22 cellular contexts compared by ENCODE assay signal in the genomic region with DNA sequence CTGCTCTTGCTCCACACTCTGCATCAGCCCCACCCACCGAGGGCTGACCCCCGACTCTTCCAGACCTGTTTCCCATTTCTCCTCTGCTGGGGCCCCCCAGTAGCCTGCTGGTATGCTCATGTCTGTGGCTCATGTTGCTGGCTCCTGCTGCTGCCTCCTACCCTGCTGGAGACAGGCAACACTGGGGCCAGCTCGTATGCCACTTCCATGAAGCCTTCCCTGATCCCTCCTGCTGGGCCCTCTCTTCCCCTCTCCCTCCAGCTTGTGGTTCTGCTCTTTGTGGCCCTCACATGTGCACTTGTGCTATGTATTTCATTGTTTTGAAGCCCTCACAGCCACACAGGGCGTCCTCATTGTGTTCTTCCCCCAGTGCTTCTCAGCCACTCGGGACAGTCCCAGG.
"Had no signal": no experiment of that assay in that cellular context is flagged by ENCODE, and none has a peak within 500 bp of the region (broad histone marks: within the 10 kb centered on the region; RNA-seq: fewer than 3 reads in every experiment).

No MANE protein-coding gene starts in this region.

- H3K9me3 ChIP-seq: left ventricle myocardium inferior had no signal

- H3K9me3 Mint-ChIP-seq: activated naive CD4-positive, alpha-beta T cell treated with anti-CD3 and anti-CD28 coated beads for 36 hours; activated T-cell treated with anti-CD3 and anti-CD28 coated beads, Interleukin-2, amount 50 U/mL, for 72 hours; dendritic cell treated with granulocyte-macrophage colony-stimulating factor and Interleukin-4, amounts not matched to agents 40 ng/mL and 50 ng/mL, for 4 days; nephron progenitor cell; stimulated activated naive B cell treated with anti-CD40 and anti-IgM and Interleukin-4, amounts not matched to agents 10 μg/mL and 1 μg/mL and 100 μg/mL, for 72 hours; T-helper 1 cell treated with Interleukin-12 subunit alpha and Interleukin-12 subunit beta and Interleukin-4 antibody, amounts not matched to agents 30 μg/mL and 1 μg/mL, for 36 hours had no signal

- H3K27me3 ChIP-seq: foreskin keratinocyte had no signal

- H3K27ac ChIP-seq: foreskin keratinocyte, left ventricle myocardium inferior had no signal

- ATAC-seq: activated T-cell treated with anti-CD3 and anti-CD28 coated beads, Interleukin-2, amount 50 U/mL, for 72 hours; foreskin keratinocyte; stimulated activated naive B cell treated with anti-CD40 and anti-IgM and Interleukin-4, amounts not matched to agents 10 μg/mL and 1 μg/mL and 100 μg/mL, for 72 hours had no signal

- H3K27me3 Mint-ChIP-seq: activated naive CD8-positive, alpha-beta T cell treated with anti-CD3 and anti-CD28 coated beads, Interleukin-2, amount 10 ng/mL, durations not matched to agents 7 days and 5 days; dendritic cell treated with granulocyte-macrophage colony-stimulating factor and Interleukin-4, amounts not matched to agents 40 ng/mL and 50 ng/mL, for 4 days; progenitor cell of endocrine pancreas; stimulated activated naive B cell treated with anti-CD40 and anti-IgM and Interleukin-4, amounts not matched to agents 10 μg/mL and 1 μg/mL and 100 μg/mL, for 72 hours had no signal

- H3K36me3 Mint-ChIP-seq: activated naive CD8-positive, alpha-beta T cell treated with anti-CD3 and anti-CD28 coated beads, Interleukin-2, amount 10 ng/mL, durations not matched to agents 7 days and 5 days had no signal

- DNase-seq: activated CD4-positive, alpha-beta T cell treated with anti-CD3 and anti-CD28 coated beads for 4 hours; activated CD4-positive, alpha-beta T cell treated with anti-CD3 and anti-CD28 coated beads, Interleukin-2, amount 50 U/mL, for 48 hours; activated CD4-positive, CD25-positive, alpha-beta regulatory T cell; activated effector memory CD4-positive, alpha-beta T cell treated with Interleukin-2 at 50 U/mL for 16 hours; activated naive CD4-positive, alpha-beta T cell treated with anti-CD3 and anti-CD28 coated beads for 36 hours; activated naive CD8-positive, alpha-beta T cell treated with anti-CD3 and anti-CD28 coated beads, Interleukin-2, amount 10 ng/mL, durations not matched to agents 7 days and 5 days; activated T-cell treated with anti-CD3 and anti-CD28 coated beads, Interleukin-2, amount 50 U/mL, for 72 hours; amniotic stem cell; effector CD4-positive, alpha-beta T cell; erythroblast; foreskin keratinocyte; left ventricle myocardium inferior; mammary epithelial cell; nephron progenitor cell; retina; stimulated activated CD4-positive, alpha-beta T cell treated with anti-CD3 and anti-CD28 coated beads, Interleukin-2, amount 100 ng/mL, for 48 hours; stimulated activated CD8-positive, alpha-beta memory T cell treated with anti-CD3 and anti-CD28 coated beads, Interleukin-4, amount 100 ng/mL, for 48 hours; stimulated activated naive B cell treated with anti-CD40 and anti-IgM and Interleukin-4, amounts not matched to agents 10 μg/mL and 1 μg/mL and 100 μg/mL, for 72 hours; T1000 had no signal

- H3K4me3 Mint-ChIP-seq: activated naive CD4-positive, alpha-beta T cell treated with anti-CD3 and anti-CD28 coated beads for 36 hours; activated naive CD8-positive, alpha-beta T cell treated with anti-CD3 and anti-CD28 coated beads, Interleukin-2, amount 10 ng/mL, durations not matched to agents 7 days and 5 days; activated T-cell treated with anti-CD3 and anti-CD28 coated beads, Interleukin-2, amount 50 U/mL, for 72 hours; dendritic cell treated with granulocyte-macrophage colony-stimulating factor and Interleukin-4, amounts not matched to agents 40 ng/mL and 50 ng/mL, for 4 days; nephron progenitor cell; stimulated activated naive B cell treated with anti-CD40 and anti-IgM and Interleukin-4, amounts not matched to agents 10 μg/mL and 1 μg/mL and 100 μg/mL, for 72 hours; T-helper 1 cell treated with Interleukin-12 subunit alpha and Interleukin-12 subunit beta and Interleukin-4 antibody, amounts not matched to agents 30 μg/mL and 1 μg/mL, for 36 hours had no signal

- H3K27ac Mint-ChIP-seq: activated naive CD4-positive, alpha-beta T cell treated with anti-CD3 and anti-CD28 coated beads for 36 hours; activated naive CD8-positive, alpha-beta T cell treated with anti-CD3 and anti-CD28 coated beads, Interleukin-2, amount 10 ng/mL, durations not matched to agents 7 days and 5 days; activated T-cell treated with anti-CD3 and anti-CD28 coated beads, Interleukin-2, amount 50 U/mL, for 72 hours; dendritic cell treated with granulocyte-macrophage colony-stimulating factor and Interleukin-4, amounts not matched to agents 40 ng/mL and 50 ng/mL, for 4 days; nephron progenitor cell; stimulated activated naive B cell treated with anti-CD40 and anti-IgM and Interleukin-4, amounts not matched to agents 10 μg/mL and 1 μg/mL and 100 μg/mL, for 72 hours; T-helper 1 cell treated with Interleukin-12 subunit alpha and Interleukin-12 subunit beta and Interleukin-4 antibody, amounts not matched to agents 30 μg/mL and 1 μg/mL, for 36 hours had no signal

- H3K4me3 ChIP-seq: left ventricle myocardium inferior had no signal
